9 cellular contexts compared by ENCODE assay signal in the genomic region with DNA sequence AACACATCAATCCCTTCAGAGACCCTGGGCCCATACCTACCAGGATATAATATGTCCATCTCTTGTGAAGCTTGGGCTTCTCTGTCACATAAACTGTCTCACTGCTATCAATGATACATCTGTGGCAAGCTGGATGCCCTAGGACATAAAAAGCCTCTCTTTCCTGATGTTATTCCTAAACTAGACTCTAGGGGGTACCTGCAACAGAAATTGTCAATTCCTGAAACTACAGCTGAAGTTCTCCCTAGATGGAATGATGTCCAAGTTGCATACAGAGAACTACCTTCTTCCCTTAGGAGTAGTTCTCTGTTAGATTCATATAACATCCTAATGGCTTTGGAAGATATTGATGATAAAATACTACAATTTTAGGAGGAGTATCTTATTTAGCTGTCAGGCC. TPM values are rescaled to one million over a fixed set of nuclear protein-coding genes. Genes with fewer than 3 reads are reported as not detected.
DNase-seq lines count a peak whose midpoint lies in the region; ATAC-seq, FAIRE-seq and TF ChIP-seq lines count a peak whose summit lies in the region.
"Had no signal": no experiment of that assay in that cellular context is flagged by ENCODE, and none has a peak within 500 bp of the region (broad histone marks: within the 10 kb centered on the region; RNA-seq: fewer than 3 reads in every experiment).

No MANE protein-coding gene starts in this region.

- intact Hi-C loops in left cardiac atrium (cut with DNase I), result no loop called here
- intact Hi-C loops in cardiac septum (cut with DNase I), result no loop called here

- H3K4me1 Mint-ChIP-seq in endothelial cell (ENCODE audit: unreplicated experiment), result no peaks in the 10 kb centered on the region

- no peaks in the 10 kb centered on the region for H3K36me3 Mint-ChIP-seq in endothelial cell (ENCODE audit: low read depth, unreplicated experiment)

- no peak overlapping the region for H3K4me3 ChIP-seq in cardiac muscle cell

- TF ChIP-seq CTCF in cardiac muscle cell (IDR thresholded peaks at IDR 0.05; ENCODE audit: low read depth, low read length) (peak; percentile 46), endothelial cell (IDR thresholded peaks at IDR 0.05; ENCODE audit: unreplicated experiment) (peak; percentile 72)

- FAIRE-seq in urothelium cell line (lab: Jason Lieb, UNC), result no peak

- no peak overlapping the region for H3K4me3 Mint-ChIP-seq in endothelial cell (ENCODE audit: unreplicated experiment)

- no peak overlapping the region for H3K27ac Mint-ChIP-seq in endothelial cell (ENCODE audit: unreplicated experiment)

- no peak for ATAC-seq in left cardiac atrium

- H3K9me3 ChIP-seq in cardiac muscle cell (ENCODE audit: low read depth), result no peaks in the 10 kb centered on the region

- DNase-seq in cardiac muscle cell (ENCODE audit: low read depth in 1 of 2, low spot score in 1 of 2) (peak in 1 of 2 donors; percentile 48), left cardiac atrium (no peak), NCI-H146 treated with DMSO at 0.1 percent for 48 hours (lab: John Stamatoyannopoulos, UW; ENCODE audit: unreplicated experiment) (peak; percentile 1), endothelial cell (ENCODE audit: low spot score) (no peak), urothelium cell line (ENCODE audit: low spot score) (peak; percentile 9), GM19240 (ENCODE audit: insufficient read length, low spot score) (no peak), NCI-H526 treated with DMSO at 0.1 percent for 48 hours (lab: John Stamatoyannopoulos, UW) (no peak), cardiac septum (ENCODE audit: low spot score) (no peak)
- DNase-seq: activated CD4-positive, alpha-beta T cell treated with anti-CD3 and anti-CD28 coated beads, Interleukin-2, amount 50 U/mL, for 1 hour had no signal

- peaks cover 23% of the 10 kb centered on the region for H3K27me3 ChIP-seq in cardiac muscle cell

- no peaks in the 10 kb centered on the region for H3K36me3 ChIP-seq in cardiac muscle cell

- no peaks in the 10 kb centered on the region for H3K9me3 Mint-ChIP-seq in endothelial cell (ENCODE audit: unreplicated experiment)

- peaks cover 3% of the 10 kb centered on the region for H3K27me3 Mint-ChIP-seq in endothelial cell (ENCODE audit: unreplicated experiment)

- H3K27ac ChIP-seq in cardiac muscle cell, result no peak overlapping the region

- H3K4me1 ChIP-seq in cardiac muscle cell (ENCODE audit: low read depth), result peaks cover 8% of the 10 kb centered on the region

RNA-seq across cellular contexts. Expression of gene TBX18, which starts 35.8 kb away (rescaled TPM):
- total RNA-seq in cardiac muscle cell (5.2 and 5.5 TPM in 2 replicates), left cardiac atrium (10 to 100 TPM; 10.1 to 19.4 TPM), endothelial cell (ENCODE audit: unreplicated experiment) (9.4 TPM), cardiac septum (4.6 TPM)
- 1.2 TPM in 2 replicates for polyA plus RNA-seq in cardiac muscle cell

Comparison
In these comparisons a context has a peak if more than half of its experiments do, and no peak if none do; other contexts are left out.
1. DNase-seq: peak in NCI-H146 treated with DMSO at 0.1 percent for 48 hours (single experiment) and urothelium cell line (single experiment); none in left cardiac atrium (single experiment), endothelial cell (single experiment), GM19240 (single experiment), NCI-H526 treated with DMSO at 0.1 percent for 48 hours (single experiment) and cardiac septum (single experiment).